12 cellular contexts compared by ENCODE assay signal in genomic region chr11:115325523-115325922, GRCh38.
"Had no signal": no experiment of that assay in that cellular context is flagged by ENCODE, and none has a peak within 500 bp of the region (broad histone marks: within the 10 kb centered on the region; RNA-seq: fewer than 3 reads in every experiment).

No MANE protein-coding gene starts in this region.

- DNase-seq: activated CD4-positive, CD25-positive, alpha-beta regulatory T cell; activated effector memory CD4-positive, alpha-beta T cell treated with anti-CD3 and anti-CD28 coated beads, Interleukin-2, amount 50 U/mL, for 16 hours; activated naive CD8-positive, alpha-beta T cell treated with anti-CD3 and anti-CD28 coated beads, Interleukin-2, amount 10 ng/mL, durations not matched to agents 7 days and 5 days; activated T-cell treated with anti-CD3 and anti-CD28 coated beads, Interleukin-2, amount 50 U/mL, for 24 hours; foreskin melanocyte; heart right ventricle; kidney; left ventricle myocardium inferior; sigmoid colon; stimulated activated CD4-positive, alpha-beta T cell treated with anti-CD3 and anti-CD28 coated beads, Interleukin-2, amount 100 ng/mL, for 24 hours; stimulated activated naive B cell treated with anti-CD40 and anti-IgM and Interleukin-4, amounts not matched to agents 10 μg/mL and 1 μg/mL and 100 μg/mL, for 72 hours had no signal

- H3K9me3 Mint-ChIP-seq: activated naive CD8-positive, alpha-beta T cell treated with anti-CD3 and anti-CD28 coated beads, Interleukin-2, amount 10 ng/mL, durations not matched to agents 7 days and 5 days; activated T-cell treated with anti-CD3 and anti-CD28 coated beads, Interleukin-2, amount 50 U/mL, for 24 hours; stimulated activated naive B cell treated with anti-CD40 and anti-IgM and Interleukin-4, amounts not matched to agents 10 μg/mL and 1 μg/mL and 100 μg/mL, for 72 hours; type B pancreatic cell had no signal

- H3K27me3 Mint-ChIP-seq: activated naive CD8-positive, alpha-beta T cell treated with anti-CD3 and anti-CD28 coated beads, Interleukin-2, amount 10 ng/mL, durations not matched to agents 7 days and 5 days; type B pancreatic cell had no signal

- H3K36me3 Mint-ChIP-seq: activated naive CD8-positive, alpha-beta T cell treated with anti-CD3 and anti-CD28 coated beads, Interleukin-2, amount 10 ng/mL, durations not matched to agents 7 days and 5 days; stimulated activated naive B cell treated with anti-CD40 and anti-IgM and Interleukin-4, amounts not matched to agents 10 μg/mL and 1 μg/mL and 100 μg/mL, for 72 hours had no signal

- H3K4me3 Mint-ChIP-seq: activated naive CD8-positive, alpha-beta T cell treated with anti-CD3 and anti-CD28 coated beads, Interleukin-2, amount 10 ng/mL, durations not matched to agents 7 days and 5 days; activated T-cell treated with anti-CD3 and anti-CD28 coated beads, Interleukin-2, amount 50 U/mL, for 24 hours; stimulated activated naive B cell treated with anti-CD40 and anti-IgM and Interleukin-4, amounts not matched to agents 10 μg/mL and 1 μg/mL and 100 μg/mL, for 72 hours; type B pancreatic cell had no signal

- H3K27ac Mint-ChIP-seq: activated T-cell treated with anti-CD3 and anti-CD28 coated beads, Interleukin-2, amount 50 U/mL, for 24 hours; stimulated activated naive B cell treated with anti-CD40 and anti-IgM and Interleukin-4, amounts not matched to agents 10 μg/mL and 1 μg/mL and 100 μg/mL, for 72 hours; type B pancreatic cell had no signal
